Comparison of ENCODE assay signal across 9 cellular contexts in the genomic region with DNA sequence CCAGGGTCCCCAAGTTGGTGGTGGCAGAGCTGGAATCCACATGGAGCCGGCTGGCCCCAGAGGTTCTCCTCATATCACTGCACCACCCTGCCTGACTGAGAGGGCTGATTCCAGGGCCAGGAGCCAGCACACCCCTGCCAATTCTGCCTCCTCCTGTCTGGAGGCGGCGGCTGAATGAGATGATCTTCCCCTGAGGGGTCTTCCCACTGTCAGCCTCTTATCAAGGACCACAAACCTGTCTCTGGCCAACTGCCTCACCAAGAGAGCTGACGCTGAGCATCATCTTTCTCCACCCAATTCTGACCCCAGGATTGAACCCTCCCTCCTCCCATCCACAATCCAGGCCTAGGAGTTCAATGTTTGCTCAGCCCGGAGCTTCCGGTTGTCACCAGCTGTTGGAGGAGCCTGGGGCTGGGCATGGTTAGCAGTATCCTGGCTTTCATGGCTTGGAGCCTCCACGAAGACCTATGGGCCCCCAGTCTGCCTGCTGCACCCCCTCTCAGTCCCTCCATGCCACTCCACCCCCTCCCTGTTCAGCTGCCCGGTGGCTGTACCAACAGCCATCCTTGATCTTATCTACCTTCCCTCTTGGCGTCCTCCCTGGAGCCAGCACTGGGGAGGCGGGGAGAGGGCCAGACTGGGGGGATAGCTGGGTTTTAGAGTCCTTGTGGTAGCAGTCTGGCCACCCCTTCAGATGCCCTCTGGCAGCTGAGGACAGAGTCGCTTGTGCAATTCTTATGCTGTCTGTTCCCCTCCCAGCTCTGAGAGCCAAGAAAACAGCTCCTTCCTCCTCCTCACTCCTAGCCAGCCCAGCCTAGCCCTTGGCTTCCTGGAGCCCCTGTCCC. TPM values are rescaled to one million over a fixed set of nuclear protein-coding genes. Genes with fewer than 3 reads are reported as not detected.
DNase-seq lines count a peak whose midpoint lies in the region; ATAC-seq and TF ChIP-seq lines count a peak whose summit lies in the region.
"Had no signal": no experiment of that assay in that cellular context is flagged by ENCODE, and none has a peak within 500 bp of the region (broad histone marks: within the 10 kb centered on the region; RNA-seq: fewer than 3 reads in every experiment).

No MANE protein-coding gene starts in this region.

- H3K27ac ChIP-seq in stomach: peak overlapping the region; percentile 69 to 91 (median 81)
- H3K27ac ChIP-seq in CD4-positive, alpha-beta memory T cell (ENCODE audit: low read depth, low read length): no peak overlapping the region

- H3K36me3 Mint-ChIP-seq in CD4-positive, alpha-beta memory T cell: no peaks in the 10 kb centered on the region

- peaks cover 7 to 13% (median 8%) of the 10 kb centered on the region in 4 donors for H3K4me1 Mint-ChIP-seq in CD4-positive, alpha-beta memory T cell

- H3K27ac Mint-ChIP-seq in CD4-positive, alpha-beta memory T cell: peak overlapping the region in 1 of 7 donors; percentile 85

- H3K4me3 Mint-ChIP-seq in CD4-positive, alpha-beta memory T cell: no peak overlapping the region

- H3K27me3 ChIP-seq in stomach: no peaks in the 10 kb centered on the region
- no peaks in the 10 kb centered on the region for H3K27me3 ChIP-seq in CD4-positive, alpha-beta memory T cell (ENCODE audit: insufficient read depth, low read length)

- TF ChIP-seq CTCF in stomach (IDR thresholded peaks at IDR 0.05): no peak

- intact Hi-C loops in left cardiac atrium (cut with DNase I): no loop called here
- intact Hi-C loops in stomach (cut with DNase I; ENCODE audit: low total_unique reads): no loop called here
- intact Hi-C loops in CD4-positive, alpha-beta memory T cell (cut with micrococcal nuclease): no loop called here

- POLR2A ChIA-PET in CD4-positive, alpha-beta memory T cell (lab: Charles Lee; ENCODE audit: partially characterized antibody): no interaction called here

- peaks cover 0 to 38% (median 0%) of the 10 kb centered on the region in 4 donors for H3K36me3 ChIP-seq in stomach
- H3K36me3 ChIP-seq in CD4-positive, alpha-beta memory T cell (ENCODE audit: insufficient read depth, low read length): no peaks in the 10 kb centered on the region

- ATAC-seq in left cardiac atrium (peak; percentile 66 to 68), GM21576 (IDR thresholded peaks at IDR 0.05; ENCODE audit: unreplicated experiment) (no peak)

- CTCF ChIA-PET in CD4-positive, alpha-beta memory T cell (lab: Charles Lee; ENCODE audit: partially characterized antibody): no interaction called here

- WGBS in stomach, 5 donors: 22 to 42% (median 26%) methylated on average over 11 of the region's 11 CpGs

- no peak for TF ChIP-seq POLR2A in stomach (IDR thresholded peaks at IDR 0.05)

- no peaks in the 10 kb centered on the region for H3K9me3 ChIP-seq in stomach
- H3K9me3 ChIP-seq in CD4-positive, alpha-beta memory T cell (ENCODE audit: control insufficient read depth in 1 of 2, low read length in 2 of 2): no peaks in the 10 kb centered on the region

- DNase-seq in NCI-H2171 treated with DMSO at 0.1 percent for 48 hours (lab: John Stamatoyannopoulos, UW): peak; percentile 18
- no peak for DNase-seq in NCI-H2171 (lab: John Stamatoyannopoulos, UW)
- DNase-seq in RPMI7951 (ENCODE audit: low read depth): peak; percentile 93
- peak; percentile 65 for DNase-seq in left cardiac atrium
- DNase-seq in stomach: peak; percentile 49
- DNase-seq in CD4-positive, alpha-beta memory T cell: no peak
- no peak for DNase-seq in NCI-H526 treated with DMSO at 0.1 percent for 48 hours (lab: John Stamatoyannopoulos, UW)
- DNase-seq: central memory CD4-positive, alpha-beta T cell had no signal

- no peaks in the 10 kb centered on the region for H3K27me3 Mint-ChIP-seq in CD4-positive, alpha-beta memory T cell

- peaks cover 0 to 2% (median 0%) of the 10 kb centered on the region in 8 donors for H3K9me3 Mint-ChIP-seq in CD4-positive, alpha-beta memory T cell

- peaks cover 37 to 58% (median 41%) of the 10 kb centered on the region in 4 donors for H3K4me1 ChIP-seq in stomach
- peaks cover 6% of the 10 kb centered on the region for H3K4me1 ChIP-seq in CD4-positive, alpha-beta memory T cell (ENCODE audit: insufficient read depth, low read length)

- H3K4me3 ChIP-seq in stomach: no peak overlapping the region
- no peak overlapping the region for H3K4me3 ChIP-seq in CD4-positive, alpha-beta memory T cell (ENCODE audit: low read length in 2 of 2)

- TF ChIP-seq EP300 in stomach (IDR thresholded peaks at IDR 0.05): no peak

RNA-seq across cellular contexts. Expression of a gene that starts 25.6 kb away (rescaled TPM):
- 23.1 and 28.4 TPM in 2 replicates for total RNA-seq in RPMI7951 (2014; rRNA removed; shearing (Covaris generic))
- total RNA-seq in left cardiac atrium (1 to 10 TPM; 1.4 to 5.2 TPM), stomach (1,000 to 10,000 TPM in 1 of 5 donors, 100 to 1,000 TPM in 4; 139 to 1,043 (median 270) TPM)
- 10 to 100 TPM; 13.6 to 46.4 (median 23.9) TPM for polyA plus RNA-seq in stomach
- total RNA-seq in CD4-positive, alpha-beta memory T cell: 1 to 10 TPM in 1 of 2 experiments, under 1 TPM in 1; 0.86 to 1.6 TPM
- polyA plus RNA-seq in CD4-positive, alpha-beta memory T cell: not detected

RNA-seq across cellular contexts. Expression of a gene that starts 47.5 kb away (rescaled TPM):
- total RNA-seq in RPMI7951 (2014; rRNA removed; shearing (Covaris generic)): 26.0 and 30.0 TPM in 2 replicates
- total RNA-seq in left cardiac atrium: 10 to 100 TPM; 43.8 to 45.4 TPM
- total RNA-seq in stomach: 10 to 100 TPM in 4 of 5 donors, 1 to 10 TPM in 1; 7.5 to 36.6 (median 23.2) TPM
- 10 to 100 TPM in 2 of 3 donors, 1 to 10 TPM in 1; 8.3 to 18.8 (median 16.0) TPM for polyA plus RNA-seq in stomach
- 10 to 100 TPM; 34.2 to 39.3 TPM for total RNA-seq in CD4-positive, alpha-beta memory T cell
- 1 to 10 TPM; 2.1 to 8.1 TPM for polyA plus RNA-seq in CD4-positive, alpha-beta memory T cell

RNA-seq across cellular contexts. Expression of a gene that starts 59.1 kb away (rescaled TPM):
- 18.4 and 21.7 TPM in 2 replicates for total RNA-seq in RPMI7951 (2014; rRNA removed; shearing (Covaris generic))
- 10 to 100 TPM; 49.4 to 66.9 TPM for total RNA-seq in left cardiac atrium
- 100 to 1,000 TPM; 170 to 429 (median 221) TPM for total RNA-seq in stomach
- 1,000 to 10,000 TPM in 1 of 3 donors, 100 to 1,000 TPM in 1, 10 to 100 TPM in 1; 63.4 to 1,211 (median 106) TPM for polyA plus RNA-seq in stomach
- 100 to 1,000 TPM; 254 to 291 TPM for total RNA-seq in CD4-positive, alpha-beta memory T cell
- polyA plus RNA-seq in CD4-positive, alpha-beta memory T cell: 10 to 100 TPM; 21.9 to 79.6 TPM

Comparison
In these comparisons a context has a peak if more than half of its experiments do, and no peak if none do; other contexts are left out.
1. DNase-seq: peak in NCI-H2171 treated with DMSO at 0.1 percent for 48 hours (single experiment), RPMI7951 (single experiment), left cardiac atrium (single experiment) and stomach (single experiment); none in NCI-H2171 (single experiment), CD4-positive, alpha-beta memory T cell (0 of 5) and NCI-H526 treated with DMSO at 0.1 percent for 48 hours (single experiment).